In the genomic region with DNA sequence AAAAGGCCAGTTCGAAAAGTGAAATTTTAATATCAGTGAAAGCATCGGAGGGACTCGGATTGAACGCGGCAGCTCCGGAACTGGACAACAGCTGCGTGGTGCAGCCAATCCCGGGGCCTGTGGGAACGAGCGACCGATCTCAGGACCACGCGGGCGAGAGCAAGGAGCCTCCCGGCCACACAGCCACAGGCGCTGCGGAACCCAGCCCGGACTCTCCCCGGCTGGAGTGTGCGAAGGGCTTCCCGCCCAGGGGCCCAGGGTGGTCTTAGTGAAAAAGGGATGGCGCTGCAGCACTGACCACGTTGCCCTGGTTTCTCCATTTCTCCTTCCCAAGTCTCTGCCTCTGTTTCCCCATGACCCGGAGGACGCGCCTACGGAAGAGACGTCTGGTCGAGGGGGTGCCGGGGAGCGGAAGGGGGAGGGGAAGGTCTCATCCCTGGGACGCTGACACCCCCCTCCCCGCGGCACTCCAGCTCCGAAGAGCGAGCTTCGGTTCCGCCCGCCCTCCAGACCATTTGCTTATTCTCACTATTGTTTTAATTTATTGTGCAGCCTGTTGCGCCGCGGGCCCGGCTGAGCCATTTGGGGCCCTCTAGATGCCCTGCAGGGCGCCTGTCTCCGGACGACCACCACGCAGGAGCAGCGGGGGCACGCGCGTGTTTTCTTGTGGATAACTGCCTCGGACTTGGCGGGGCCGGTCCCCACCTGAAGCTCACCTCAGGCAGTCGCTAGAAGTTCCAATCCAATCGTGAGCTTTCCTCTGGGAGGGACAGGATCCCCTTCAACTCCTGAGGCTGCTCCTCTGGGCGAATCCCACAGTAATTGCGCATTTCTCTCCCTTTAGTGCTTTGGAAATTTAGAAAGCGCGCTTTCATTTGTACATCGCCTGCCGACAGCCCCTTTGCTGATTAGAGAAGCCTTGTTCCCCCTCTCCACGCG, we compare ENCODE assay signal across 8 cellular contexts.
DNase-seq lines count a peak whose midpoint lies in the region; ATAC-seq, FAIRE-seq and TF ChIP-seq lines count a peak whose summit lies in the region.

No MANE protein-coding gene starts in this region.

- H3K56ac ChIP-seq in H1 (replicated peaks; ENCODE audit: insufficient read length, low read depth, low read length) = no peak overlapping the region

- H2BK12ac ChIP-seq in H1 (ENCODE audit: low read depth, low read length) = peak overlapping the region; percentile 97

- POLR2A ChIA-PET in H1 (lab: Charles Lee; ENCODE audit: partially characterized antibody) = interaction anchor here (0.6 kb wide), 1 partner anchor 425 kb away, joined by 4 read pairs; no protein-coding TSS in a partner anchor

- TF ChIP-seq CTCF in H1 (IDR thresholded peaks at IDR 0.05; ENCODE audit: control extremely low read depth in 1 of 3, insufficient read depth in 1 of 3, low read depth in 1 of 3, low read length in 3 of 3) (no peak), nephron progenitor cell (IDR thresholded peaks at IDR 0.05) (no peak), WERI-Rb-1 (IDR thresholded peaks at IDR 0.05; ENCODE audit: low read depth, low read length) (no peak)

- TF ChIP-seq POLR2A in H1 (IDR thresholded peaks at IDR 0.05; ENCODE audit: control extremely low read depth in 1 of 2, low read depth in 2 of 2, low read length in 2 of 2) = no peak

- no peaks in the 10 kb centered on the region for H3K79me1 ChIP-seq in H1 (ENCODE audit: low read depth, low read length)

- WGBS in H1 (ENCODE audit: extremely low coverage in 1 of 2, insufficient coverage in 1 of 2, insufficient read length in 1 of 2, insufficient replicate concordance in 2 of 2, low coverage in 1 of 2, low lambda C conversion rate in 2 of 2, missing lambda C conversion rate in 1 of 2), 2 experiments = 1% methylated on average over 58 of the region's 64 CpGs; no CpG with 5 or more reads in 1 of the 2 experiments

- peaks cover 94% of the 10 kb centered on the region for H3K27me3 Mint-ChIP-seq in nephron progenitor cell (ENCODE audit: low read depth, poor library complexity)

- no peaks in the 10 kb centered on the region for H3K36me3 Mint-ChIP-seq in nephron progenitor cell (ENCODE audit: low read depth)

- no peak for FAIRE-seq in H1 (lab: Jason Lieb, UNC)

- H4K8ac ChIP-seq in H1 (ENCODE audit: extremely low read depth, insufficient read depth, low read length) = peak overlapping the region; percentile 31; the same call in 1 of the 2 replicates

- H3K4me3 ChIP-seq in H1 (ENCODE audit: extremely low read depth in 1 of 4, insufficient read depth in 2 of 4, low read depth in 3 of 4, low read length in 4 of 4) = peak overlapping the region; percentile 38 to 74 (median 56)
- H3K4me3 ChIP-seq in WERI-Rb-1 (ENCODE audit: low read depth, low read length) = no peak overlapping the region

- H3K9me3 ChIP-seq in H1 (ENCODE audit: insufficient read depth in 2 of 2, low read depth in 1 of 2, low read length in 1 of 2) (no peaks in the 10 kb centered on the region), WERI-Rb-1 (ENCODE audit: severe bottlenecking) (peaks cover 4% of the 10 kb centered on the region)

- H3K4me1 ChIP-seq in H1 (replicated peaks in 1 of 4; ENCODE audit: control insufficient read depth in 3 of 4, insufficient read depth in 4 of 4, low read length in 3 of 4) = peaks cover 0 to 20% (median 8%) of the 10 kb centered on the region in 4 experiments; a peak in 6 of 7 replicates

- no peak overlapping the region for H3K23ac ChIP-seq in H1 (ENCODE audit: insufficient read length)

- H3K27me3 ChIP-seq in H1 (replicated peaks in 1 of 4; ENCODE audit: control insufficient read depth in 3 of 4, extremely low read depth in 1 of 4, insufficient read depth in 3 of 4, low read length in 3 of 4) (peaks cover 40 to 73% (median 61%) of the 10 kb centered on the region in 4 experiments), WERI-Rb-1 (ENCODE audit: insufficient read depth, low read depth, severe bottlenecking) (peaks cover 88% of the 10 kb centered on the region)

- peak overlapping the region; percentile 15 for H2AFZ ChIP-seq in H1 (ENCODE audit: low read length)

- no peak overlapping the region for H3K4ac ChIP-seq in H1 (replicated peaks; ENCODE audit: insufficient read length, low read depth, low read length)

- no peak overlapping the region; a peak in 1 of 7 replicates for H3K9ac ChIP-seq in H1 (replicated peaks in 1 of 4; ENCODE audit: extremely low read depth in 1 of 4, low read depth in 3 of 4, low read length in 3 of 4)

- CTCF ChIA-PET in H1 (lab: Charles Lee; ENCODE audit: partially characterized antibody) = interaction anchor here (0.6 to 2.6 kb wide), 8 partner anchors 10 to 1744 kb away, joined by 3 to 10 read pairs (median 4); no protein-coding TSS in a partner anchor

- peak overlapping the region; percentile 72 to 88 for H3K4me2 ChIP-seq in H1 (ENCODE audit: insufficient read depth in 1 of 2, low read depth in 2 of 2, low read length in 2 of 2)

- no peak for TF ChIP-seq RAD21 in H1 (IDR thresholded peaks at IDR 0.05 in 1 of 2, conservative IDR thresholded peaks at IDR 0.05 in 1 of 2; ENCODE audit: low read depth in 2 of 2, low read length in 2 of 2)

- H3K9me3 Mint-ChIP-seq in nephron progenitor cell = no peaks in the 10 kb centered on the region

- H3K36me3 ChIP-seq in H1 (ENCODE audit: control insufficient read depth in 2 of 4, insufficient read depth in 4 of 4, low read length in 3 of 4) (no peaks in the 10 kb centered on the region), WERI-Rb-1 (no peaks in the 10 kb centered on the region)

- H3K79me2 ChIP-seq in H1 (ENCODE audit: control insufficient read depth in 1 of 2, insufficient read depth in 2 of 2, low read length in 2 of 2) = no peaks in the 10 kb centered on the region

- no peak for ATAC-seq in GM19023 (IDR thresholded peaks at IDR 0.05; ENCODE audit: unreplicated experiment)

- no peak overlapping the region for H3K14ac ChIP-seq in H1 (ENCODE audit: insufficient read length)

- H3K18ac ChIP-seq in H1 (ENCODE audit: extremely low read depth, low read length) = peak overlapping the region; percentile 57; the same call in 1 of the 2 replicates

- no peak for TF ChIP-seq EP300 in H1 (IDR thresholded peaks at IDR 0.05; ENCODE audit: borderline replicate concordance in 1 of 2, low read depth in 2 of 2, low read length in 2 of 2)

- H2BK20ac ChIP-seq in H1 (ENCODE audit: low read length) = peak overlapping the region; percentile 48; the same call in 1 of the 2 replicates

- H2AK5ac ChIP-seq in H1 (ENCODE audit: low read depth, low read length) = no peak overlapping the region

- no peak overlapping the region for H4K5ac ChIP-seq in H1 (ENCODE audit: insufficient read length, low read depth, low read length)

- no peak overlapping the region for H4K91ac ChIP-seq in H1 (replicated peaks; ENCODE audit: insufficient read length, low read length)

- DNase-seq in AG08395 (ENCODE audit: low spot score) (peak; percentile 10), NCI-H1092 (lab: John Stamatoyannopoulos, UW) (peak; percentile 50), H1 (ENCODE audit: low read depth in 1 of 2, low spot score in 2 of 2) (peak in 1 of 2 experiments; percentile 67), nephron progenitor cell (peak; percentile 50), WERI-Rb-1 (no peak), NCI-H774 (lab: John Stamatoyannopoulos, UW) (no peak)
- DNase-seq in effector CD8-positive, alpha-beta T cell (lab: John Stamatoyannopoulos, UW) = no peak

- H2BK120ac ChIP-seq in H1 (replicated peaks; ENCODE audit: low read depth, low read length) = no peak overlapping the region

- no peak overlapping the region for H3K27ac Mint-ChIP-seq in nephron progenitor cell

- peaks cover 8% of the 10 kb centered on the region; the same call in 1 of the 2 replicates for H3K23me2 ChIP-seq in H1 (ENCODE audit: low read depth, low read length)

- H3K4me1 Mint-ChIP-seq in nephron progenitor cell = peaks cover 49% of the 10 kb centered on the region

- no peak overlapping the region for H2BK15ac ChIP-seq in H1 (ENCODE audit: low read length)

- H3K27ac ChIP-seq in H1 (ENCODE audit: low read depth, low read length) (no peak overlapping the region), WERI-Rb-1 (no peak overlapping the region)

- peak overlapping the region; percentile 68 for H3K4me3 Mint-ChIP-seq in nephron progenitor cell

- H4K20me1 ChIP-seq in H1 (replicated peaks in 1 of 2; ENCODE audit: control insufficient read depth in 1 of 2, insufficient read depth in 2 of 2, low read length in 2 of 2) = peaks cover 0 to 2% of the 10 kb centered on the region in 2 experiments

- H2BK5ac ChIP-seq in H1 (ENCODE audit: low read depth, low read length) = peak overlapping the region; percentile 60; the same call in 1 of the 2 replicates

TF ChIP-seq in H1, 55 proteins besides CTCF, POLR2A, EP300 and RAD21 (continues in another document):
- TF ChIP-seq, protein P1, sequence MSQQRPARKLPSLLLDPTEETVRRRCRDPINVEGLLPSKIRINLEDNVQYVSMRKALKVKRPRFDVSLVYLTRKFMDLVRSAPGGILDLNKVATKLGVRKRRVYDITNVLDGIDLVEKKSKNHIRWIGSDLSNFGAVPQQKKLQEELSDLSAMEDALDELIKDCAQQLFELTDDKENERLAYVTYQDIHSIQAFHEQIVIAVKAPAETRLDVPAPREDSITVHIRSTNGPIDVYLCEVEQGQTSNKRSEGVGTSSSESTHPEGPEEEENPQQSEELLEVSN (IDR thresholded peaks at IDR 0.05) = peak; percentile 76
- TF ChIP-seq KDM4A (IDR thresholded peaks at IDR 0.05; ENCODE audit: low read depth, low read length, severe bottlenecking) = peak; percentile 72
- TF ChIP-seq TAF1 (IDR thresholded peaks at IDR 0.05; ENCODE audit: low read depth, low read length) = peak; percentile 36; the same call in 1 of the 2 replicates
- peak; percentile 37; the same call in 1 of the 2 replicates for TF ChIP-seq YY1 (IDR thresholded peaks at IDR 0.05; ENCODE audit: low read depth, low read length)
- TF ChIP-seq RNF2 (IDR thresholded peaks at IDR 0.05; ENCODE audit: borderline replicate concordance, low read depth, low read length, missing control alignments, poor library complexity, severe bottlenecking) = peak; percentile 50
- TF ChIP-seq EZH2 (IDR thresholded peaks at IDR 0.05; ENCODE audit: low read depth, low read length, severe bottlenecking) = peak; percentile 74
- TF ChIP-seq, protein P2, sequence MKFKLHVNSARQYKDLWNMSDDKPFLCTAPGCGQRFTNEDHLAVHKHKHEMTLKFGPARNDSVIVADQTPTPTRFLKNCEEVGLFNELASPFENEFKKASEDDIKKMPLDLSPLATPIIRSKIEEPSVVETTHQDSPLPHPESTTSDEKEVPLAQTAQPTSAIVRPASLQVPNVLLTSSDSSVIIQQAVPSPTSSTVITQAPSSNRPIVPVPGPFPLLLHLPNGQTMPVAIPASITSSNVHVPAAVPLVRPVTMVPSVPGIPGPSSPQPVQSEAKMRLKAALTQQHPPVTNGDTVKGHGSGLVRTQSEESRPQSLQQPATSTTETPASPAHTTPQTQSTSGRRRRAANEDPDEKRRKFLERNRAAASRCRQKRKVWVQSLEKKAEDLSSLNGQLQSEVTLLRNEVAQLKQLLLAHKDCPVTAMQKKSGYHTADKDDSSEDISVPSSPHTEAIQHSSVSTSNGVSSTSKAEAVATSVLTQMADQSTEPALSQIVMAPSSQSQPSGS (IDR thresholded peaks at IDR 0.05; ENCODE audit: low read length) = no peak
- TF ChIP-seq NANOG (IDR thresholded peaks at IDR 0.05; ENCODE audit: insufficient read depth, low read depth, low read length, poor library complexity, severe bottlenecking) = no peak
- no peak for TF ChIP-seq BACH1 (IDR thresholded peaks at IDR 0.05; ENCODE audit: low read length)

Comparison
In these comparisons a context has a peak if more than half of its experiments do, and no peak if none do; other contexts are left out.
1. DNase-seq: peak in AG08395 (single experiment), NCI-H1092 (single experiment) and nephron progenitor cell (single experiment); none in effector CD8-positive, alpha-beta T cell (single experiment), WERI-Rb-1 (single experiment) and NCI-H774 (single experiment).